ENCODE assay signal across 14 cellular contexts in genomic region chr7:98617960-98618418, GRCh38. TPM values are rescaled to one million over a fixed set of nuclear protein-coding genes. Genes with fewer than 3 reads are reported as not detected.
DNase-seq lines count a peak whose midpoint lies in the region; ATAC-seq and TF ChIP-seq lines count a peak whose summit lies in the region.
"Had no signal": no experiment of that assay in that cellular context is flagged by ENCODE, and none has a peak within 500 bp of the region (broad histone marks: within the 10 kb centered on the region; RNA-seq: fewer than 3 reads in every experiment).

No MANE protein-coding gene starts in this region.

- no peak overlapping the region for H3K27ac ChIP-seq in left ventricle myocardium inferior (replicated peaks)

- H3K36me3 ChIP-seq in left ventricle myocardium inferior (no peaks in the 10 kb centered on the region), endocrine pancreas (ENCODE audit: control insufficient read depth, insufficient read depth, low read length) (peaks cover 5% of the 10 kb centered on the region)

- no peak for DNase-seq in left ventricle myocardium inferior
- DNase-seq in cardiac septum (ENCODE audit: low spot score), result no peak
- no peak for DNase-seq in neural crest cell (ENCODE audit: low read depth, low spot score)
- no peak for DNase-seq in type B pancreatic cell (ENCODE audit: extremely low spot score, unreplicated experiment)
- no peak for DNase-seq in SHP77 (lab: John Stamatoyannopoulos, UW)
- DNase-seq in stimulated activated effector memory CD8-positive, alpha-beta T cell treated with anti-CD3 and anti-CD28 coated beads, Interleukin-12 subunit alpha, Interleukin-12 subunit beta, amount 100 ng/mL, for 72 hours (ENCODE audit: low spot score in 2 of 2), result no peak
- DNase-seq in NCI-H2107 treated with DMSO at 0.1 percent for 48 hours (lab: John Stamatoyannopoulos, UW; ENCODE audit: unreplicated experiment), result no peak
- DNase-seq: KG1, NCI-H446 had no signal

- peaks cover 27% of the 10 kb centered on the region for H3K4me1 Mint-ChIP-seq in neural crest cell
- H3K4me1 Mint-ChIP-seq in type B pancreatic cell (ENCODE audit: unreplicated experiment), result peaks cover 7% of the 10 kb centered on the region
- no peaks in the 10 kb centered on the region for H3K4me1 Mint-ChIP-seq in stimulated activated effector memory CD8-positive, alpha-beta T cell treated with anti-CD3 and anti-CD28 coated beads, Interleukin-12 subunit alpha, Interleukin-12 subunit beta, amount 100 ng/mL, for 72 hours
- H3K4me1 Mint-ChIP-seq: memory B cell had no signal

- peak overlapping the region; percentile 84 for H3K4me3 Mint-ChIP-seq in neural crest cell
- peak overlapping the region; percentile 80 for H3K4me3 Mint-ChIP-seq in type B pancreatic cell
- no peak overlapping the region for H3K4me3 Mint-ChIP-seq in stimulated activated effector memory CD8-positive, alpha-beta T cell treated with anti-CD3 and anti-CD28 coated beads, Interleukin-12 subunit alpha, Interleukin-12 subunit beta, amount 100 ng/mL, for 72 hours
- H3K4me3 Mint-ChIP-seq: memory B cell; stimulated activated memory B cell treated with anti-CD40 and anti-IgM and Interleukin-4, amounts not matched to agents 10 μg/mL and 1 μg/mL and 100 μg/mL, for 72 hours had no signal

- H3K36me3 Mint-ChIP-seq in neural crest cell (ENCODE audit: low read depth) (peaks cover 2% of the 10 kb centered on the region), type B pancreatic cell (no peaks in the 10 kb centered on the region)
- no peaks in the 10 kb centered on the region for H3K36me3 Mint-ChIP-seq in stimulated activated effector memory CD8-positive, alpha-beta T cell treated with anti-CD3 and anti-CD28 coated beads, Interleukin-12 subunit alpha, Interleukin-12 subunit beta, amount 100 ng/mL, for 72 hours
- H3K36me3 Mint-ChIP-seq: stimulated activated memory B cell treated with anti-CD40 and anti-IgM and Interleukin-4, amounts not matched to agents 10 μg/mL and 1 μg/mL and 100 μg/mL, for 72 hours had no signal

- H3K4me1 ChIP-seq in left ventricle myocardium inferior (peaks cover 26% of the 10 kb centered on the region), endocrine pancreas (ENCODE audit: control insufficient read depth, insufficient read depth, low read length) (peaks cover 4% of the 10 kb centered on the region)

- intact Hi-C loops in left ventricle myocardium inferior (cut with micrococcal nuclease), result no loop called here
- intact Hi-C loops in cardiac septum (cut with DNase I), result no loop called here

- H3K9me3 ChIP-seq in left ventricle myocardium inferior (replicated peaks), result no peaks in the 10 kb centered on the region
- H3K9me3 ChIP-seq in endocrine pancreas (ENCODE audit: control insufficient read depth, low read length), result no peaks in the 10 kb centered on the region

- H3K27me3 ChIP-seq in left ventricle myocardium inferior (ENCODE audit: low read depth), result peaks cover 89% of the 10 kb centered on the region
- H3K27me3 ChIP-seq in endocrine pancreas (ENCODE audit: control insufficient read depth, insufficient read depth, low read length), result no peaks in the 10 kb centered on the region

- H3K9me3 Mint-ChIP-seq in neural crest cell (no peaks in the 10 kb centered on the region), type B pancreatic cell (no peaks in the 10 kb centered on the region)
- H3K9me3 Mint-ChIP-seq in stimulated activated effector memory CD8-positive, alpha-beta T cell treated with anti-CD3 and anti-CD28 coated beads, Interleukin-12 subunit alpha, Interleukin-12 subunit beta, amount 100 ng/mL, for 72 hours, result no peaks in the 10 kb centered on the region
- H3K9me3 Mint-ChIP-seq: stimulated activated memory B cell treated with anti-CD40 and anti-IgM and Interleukin-4, amounts not matched to agents 10 μg/mL and 1 μg/mL and 100 μg/mL, for 72 hours had no signal

- H3K27me3 Mint-ChIP-seq in neural crest cell (ENCODE audit: low read depth) (peaks cover 87% of the 10 kb centered on the region), type B pancreatic cell (peaks cover 77% of the 10 kb centered on the region)

- no peak for ATAC-seq in stimulated activated effector memory CD8-positive, alpha-beta T cell treated with anti-CD3 and anti-CD28 coated beads, Interleukin-12 subunit alpha, Interleukin-12 subunit beta, amount 100 ng/mL, for 72 hours
- ATAC-seq: activated CD4-positive, CD25-positive, alpha-beta regulatory T cell treated with anti-CD3 and anti-CD28 coated beads, Interleukin-2, amount 50 U/mL, for 24 hours; stimulated activated memory B cell treated with anti-CD40 and anti-IgM and Interleukin-4, amounts not matched to agents 10 μg/mL and 1 μg/mL and 100 μg/mL, for 72 hours had no signal

- no peak for TF ChIP-seq CTCF in left ventricle myocardium inferior (IDR thresholded peaks at IDR 0.05; ENCODE audit: borderline replicate concordance)
- no peak for TF ChIP-seq CTCF in neural crest cell (conservative IDR thresholded peaks at IDR 0.05)
- TF ChIP-seq CTCF in type B pancreatic cell (conservative IDR thresholded peaks at IDR 0.05), result no peak

- peak overlapping the region; percentile 61 for H3K4me3 ChIP-seq in left ventricle myocardium inferior
- H3K4me3 ChIP-seq in endocrine pancreas (ENCODE audit: control insufficient read depth, insufficient read depth, low read length), result no peak overlapping the region

- H3K27ac Mint-ChIP-seq in neural crest cell (ENCODE audit: unreplicated experiment) (no peak overlapping the region), type B pancreatic cell (no peak overlapping the region)
- no peak overlapping the region for H3K27ac Mint-ChIP-seq in stimulated activated effector memory CD8-positive, alpha-beta T cell treated with anti-CD3 and anti-CD28 coated beads, Interleukin-12 subunit alpha, Interleukin-12 subunit beta, amount 100 ng/mL, for 72 hours
- H3K27ac Mint-ChIP-seq: B cell; memory B cell; stimulated activated memory B cell treated with anti-CD40 and anti-IgM and Interleukin-4, amounts not matched to agents 10 μg/mL and 1 μg/mL and 100 μg/mL, for 72 hours had no signal

- peak overlapping the region; percentile 73 for H3K9ac ChIP-seq in endocrine pancreas (ENCODE audit: control insufficient read depth, insufficient read depth, low read length)

RNA-seq across cellular contexts. Expression of gene NPTX2, which starts 0.9 kb away (rescaled TPM):
- total RNA-seq in left ventricle myocardium inferior, result 2.3 TPM
- 0.43 TPM for total RNA-seq in cardiac septum
- total RNA-seq in neural crest cell, result 15.9 and 16.3 TPM in 2 replicates
- 14.2 and 24.6 TPM in 2 replicates for total RNA-seq in type B pancreatic cell (ENCODE audit: low replicate concordance)
- total RNA-seq: B cell had no signal
